In the genomic region with DNA sequence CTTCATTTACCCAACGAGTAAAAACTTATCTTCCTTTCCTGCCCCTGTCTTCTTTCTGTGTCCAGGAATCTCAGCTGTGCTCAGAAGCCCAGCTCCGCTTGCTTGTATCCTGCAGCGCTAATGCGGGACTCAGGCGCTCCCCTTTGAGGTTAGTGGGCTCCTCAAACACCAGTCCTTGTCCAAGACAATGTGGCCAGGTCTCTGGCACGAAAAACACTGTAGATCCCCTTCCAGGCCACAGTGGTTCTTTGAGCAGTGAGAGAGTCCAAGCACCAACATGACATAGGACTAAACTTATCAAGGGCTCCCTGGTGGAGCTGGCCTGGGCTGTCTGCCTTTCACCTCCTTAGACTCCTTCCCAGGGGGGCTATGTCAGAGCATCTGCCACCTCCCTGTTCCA, we compare ENCODE assay signal across 9 cellular contexts. TPM values are rescaled to one million over a fixed set of nuclear protein-coding genes. Genes with fewer than 3 reads are reported as not detected.
"Had no signal": no experiment of that assay in that cellular context is flagged by ENCODE, and none has a peak within 500 bp of the region (broad histone marks: within the 10 kb centered on the region; RNA-seq: fewer than 3 reads in every experiment).

No MANE protein-coding gene starts in this region.

- H3K4me3 ChIP-seq: GM23248, HAP-1 had no signal

- H3K9me3 ChIP-seq: HAP-1 had no signal

- DNase-seq: GM23248, H7, HFFc6, KBM-7 had no signal

- H3K9ac ChIP-seq: GM23248 had no signal

- H3K4me3 Mint-ChIP-seq: HFFc6, IgD-negative memory B cell had no signal

- H3K36me3 ChIP-seq: HAP-1 had no signal

- H3K36me3 Mint-ChIP-seq: IgD-negative memory B cell had no signal

- H3K27ac ChIP-seq: GM23248, HL-60 had no signal

- H2AFZ ChIP-seq: GM23248 had no signal

- H3K4me1 ChIP-seq: HAP-1 had no signal

- H3K27ac Mint-ChIP-seq: HFFc6 had no signal

- H3K9me3 Mint-ChIP-seq: IgD-negative memory B cell had no signal

- ATAC-seq: HCT116, HepG2 had no signal

RNA-seq across cellular contexts. Expression of a gene that starts 53.7 kb away (rescaled TPM):
- total RNA-seq: GM23248, HepG2, HFFc6 had no signal
- polyA plus RNA-seq: HepG2, IgD-negative memory B cell had no signal
